In the genomic region with DNA sequence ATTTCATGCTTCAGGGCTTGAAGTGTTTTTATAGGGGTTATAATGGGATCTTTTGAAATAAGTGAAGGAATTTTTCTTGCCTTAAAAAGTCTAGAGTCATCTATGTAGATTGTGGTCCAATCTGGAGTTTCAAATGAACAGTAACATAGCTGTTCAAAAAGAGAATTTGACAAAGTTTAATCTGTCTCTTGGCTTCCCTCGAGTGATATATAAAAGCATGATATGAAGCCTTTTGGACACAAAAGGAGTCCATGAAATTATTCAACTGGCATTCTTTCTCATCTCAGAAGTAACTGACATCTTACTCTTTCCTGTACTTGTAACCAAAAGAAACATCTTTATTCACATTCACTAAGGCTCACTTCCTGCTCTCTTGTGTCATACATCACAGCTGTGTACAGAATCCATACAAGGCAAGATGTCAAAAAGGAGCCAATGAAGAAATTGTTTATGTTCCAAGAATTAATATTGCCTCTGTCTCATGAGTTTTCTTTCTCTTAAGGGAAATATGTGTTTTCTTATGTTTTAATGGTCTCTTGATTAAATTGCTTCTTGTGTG, we compare ENCODE assay signal across 17 cellular contexts.
DNase-seq lines count a peak whose midpoint lies in the region; ATAC-seq and TF ChIP-seq lines count a peak whose summit lies in the region.
"Had no signal": no experiment of that assay in that cellular context is flagged by ENCODE, and none has a peak within 500 bp of the region (broad histone marks: within the 10 kb centered on the region; RNA-seq: fewer than 3 reads in every experiment).

No MANE protein-coding gene starts in this region.

- CTCF ChIA-PET in WTC11 (lab: Charles Lee), result no interaction called here

- H3K4me3 Mint-ChIP-seq in WTC11 (no peak overlapping the region), nephron (no peak overlapping the region)
- H3K4me3 Mint-ChIP-seq: dendritic cell treated with granulocyte-macrophage colony-stimulating factor and Interleukin-4, amounts not matched to agents 40 ng/mL and 50 ng/mL, for 4 days had no signal

- TF ChIP-seq CTCF in WTC11 (IDR thresholded peaks at IDR 0.05) (no peak), nephron (IDR thresholded peaks at IDR 0.05; ENCODE audit: unreplicated experiment in 3 of 3) (no peak)

- no peaks in the 10 kb centered on the region for H3K27me3 Mint-ChIP-seq in WTC11 (ENCODE audit: low read depth)
- H3K27me3 Mint-ChIP-seq in nephron (ENCODE audit: low read depth), result no peaks in the 10 kb centered on the region
- H3K27me3 Mint-ChIP-seq: dendritic cell treated with granulocyte-macrophage colony-stimulating factor and Interleukin-4, amounts not matched to agents 40 ng/mL and 50 ng/mL, for 4 days had no signal

- H3K36me3 Mint-ChIP-seq in WTC11, result peaks cover 29% of the 10 kb centered on the region
- no peaks in the 10 kb centered on the region for H3K36me3 Mint-ChIP-seq in nephron (ENCODE audit: low read depth)

- H3K9me3 Mint-ChIP-seq in WTC11, result peaks cover 39% of the 10 kb centered on the region
- H3K9me3 Mint-ChIP-seq in nephron, result peaks cover 4% of the 10 kb centered on the region

- ATAC-seq in HG03354 (IDR thresholded peaks at IDR 0.05; ENCODE audit: poor library complexity, severe bottlenecking, unreplicated experiment) (peak; percentile 69), WTC11 (no peak)
- ATAC-seq: body of pancreas, esophagus mucosa, left lung, psoas muscle had no signal

- H3K4me1 Mint-ChIP-seq in WTC11 (peaks cover 31% of the 10 kb centered on the region), nephron (peaks cover 6% of the 10 kb centered on the region)

- DNase-seq in EH (ENCODE audit: low read depth) (peak; percentile 16), WTC11 (ENCODE audit: low spot score) (no peak), NCI-H345 (lab: John Stamatoyannopoulos, UW) (no peak), anterior cingulate cortex (lab: John Stamatoyannopoulos, UW) (no peak), NCI-H446 treated with DMSO at 0.1 percent for 48 hours (lab: John Stamatoyannopoulos, UW) (no peak)
- DNase-seq: activated naive CD4-positive, alpha-beta T cell; body of pancreas; Calu3; left lung; NCI-H187 treated with DMSO at 0.1 percent for 48 hours; NCI-H526 treated with DMSO at 0.1 percent for 48 hours; psoas muscle; RPMI8226 had no signal

- H3K27ac Mint-ChIP-seq in WTC11, result peak overlapping the region; percentile 51; the same call in 1 of the 2 replicates
- H3K27ac Mint-ChIP-seq in nephron, result peak overlapping the region; percentile 4 to 14 (median 11)
- H3K27ac Mint-ChIP-seq: dendritic cell treated with granulocyte-macrophage colony-stimulating factor and Interleukin-4, amounts not matched to agents 40 ng/mL and 50 ng/mL, for 4 days had no signal

- POLR2A ChIA-PET in WTC11 (lab: Charles Lee), result no interaction called here

TF ChIP-seq in WTC11, 78 proteins besides CTCF, POLR2A, EP300 and RAD21:
- TF ChIP-seq, protein P1, sequence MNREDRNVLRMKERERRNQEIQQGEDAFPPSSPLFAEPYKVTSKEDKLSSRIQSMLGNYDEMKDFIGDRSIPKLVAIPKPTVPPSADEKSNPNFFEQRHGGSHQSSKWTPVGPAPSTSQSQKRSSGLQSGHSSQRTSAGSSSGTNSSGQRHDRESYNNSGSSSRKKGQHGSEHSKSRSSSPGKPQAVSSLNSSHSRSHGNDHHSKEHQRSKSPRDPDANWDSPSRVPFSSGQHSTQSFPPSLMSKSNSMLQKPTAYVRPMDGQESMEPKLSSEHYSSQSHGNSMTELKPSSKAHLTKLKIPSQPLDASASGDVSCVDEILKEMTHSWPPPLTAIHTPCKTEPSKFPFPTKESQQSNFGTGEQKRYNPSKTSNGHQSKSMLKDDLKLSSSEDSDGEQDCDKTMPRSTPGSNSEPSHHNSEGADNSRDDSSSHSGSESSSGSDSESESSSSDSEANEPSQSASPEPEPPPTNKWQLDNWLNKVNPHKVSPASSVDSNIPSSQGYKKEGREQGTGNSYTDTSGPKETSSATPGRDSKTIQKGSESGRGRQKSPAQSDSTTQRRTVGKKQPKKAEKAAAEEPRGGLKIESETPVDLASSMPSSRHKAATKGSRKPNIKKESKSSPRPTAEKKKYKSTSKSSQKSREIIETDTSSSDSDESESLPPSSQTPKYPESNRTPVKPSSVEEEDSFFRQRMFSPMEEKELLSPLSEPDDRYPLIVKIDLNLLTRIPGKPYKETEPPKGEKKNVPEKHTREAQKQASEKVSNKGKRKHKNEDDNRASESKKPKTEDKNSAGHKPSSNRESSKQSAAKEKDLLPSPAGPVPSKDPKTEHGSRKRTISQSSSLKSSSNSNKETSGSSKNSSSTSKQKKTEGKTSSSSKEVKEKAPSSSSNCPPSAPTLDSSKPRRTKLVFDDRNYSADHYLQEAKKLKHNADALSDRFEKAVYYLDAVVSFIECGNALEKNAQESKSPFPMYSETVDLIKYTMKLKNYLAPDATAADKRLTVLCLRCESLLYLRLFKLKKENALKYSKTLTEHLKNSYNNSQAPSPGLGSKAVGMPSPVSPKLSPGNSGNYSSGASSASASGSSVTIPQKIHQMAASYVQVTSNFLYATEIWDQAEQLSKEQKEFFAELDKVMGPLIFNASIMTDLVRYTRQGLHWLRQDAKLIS (CRISPR knock-in tag; IDR thresholded peaks at IDR 0.05; ENCODE audit: borderline replicate concordance), result no peak
- TF ChIP-seq, protein P2, sequence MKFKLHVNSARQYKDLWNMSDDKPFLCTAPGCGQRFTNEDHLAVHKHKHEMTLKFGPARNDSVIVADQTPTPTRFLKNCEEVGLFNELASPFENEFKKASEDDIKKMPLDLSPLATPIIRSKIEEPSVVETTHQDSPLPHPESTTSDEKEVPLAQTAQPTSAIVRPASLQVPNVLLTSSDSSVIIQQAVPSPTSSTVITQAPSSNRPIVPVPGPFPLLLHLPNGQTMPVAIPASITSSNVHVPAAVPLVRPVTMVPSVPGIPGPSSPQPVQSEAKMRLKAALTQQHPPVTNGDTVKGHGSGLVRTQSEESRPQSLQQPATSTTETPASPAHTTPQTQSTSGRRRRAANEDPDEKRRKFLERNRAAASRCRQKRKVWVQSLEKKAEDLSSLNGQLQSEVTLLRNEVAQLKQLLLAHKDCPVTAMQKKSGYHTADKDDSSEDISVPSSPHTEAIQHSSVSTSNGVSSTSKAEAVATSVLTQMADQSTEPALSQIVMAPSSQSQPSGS (CRISPR knock-in tag; IDR thresholded peaks at IDR 0.05; ENCODE audit: borderline replicate concordance, low read depth), result no peak
- TF ChIP-seq TEAD1 (CRISPR knock-in tag; IDR thresholded peaks at IDR 0.05) (no peak), NR2C2 (CRISPR knock-in tag; IDR thresholded peaks at IDR 0.05) (no peak), ELF4 (CRISPR knock-in tag; IDR thresholded peaks at IDR 0.05; ENCODE audit: low read depth) (no peak), RELA (CRISPR knock-in tag; IDR thresholded peaks at IDR 0.05; ENCODE audit: borderline replicate concordance) (no peak), FOXP1 (CRISPR knock-in tag; IDR thresholded peaks at IDR 0.05; ENCODE audit: borderline replicate concordance) (no peak)
